In the genomic region with DNA sequence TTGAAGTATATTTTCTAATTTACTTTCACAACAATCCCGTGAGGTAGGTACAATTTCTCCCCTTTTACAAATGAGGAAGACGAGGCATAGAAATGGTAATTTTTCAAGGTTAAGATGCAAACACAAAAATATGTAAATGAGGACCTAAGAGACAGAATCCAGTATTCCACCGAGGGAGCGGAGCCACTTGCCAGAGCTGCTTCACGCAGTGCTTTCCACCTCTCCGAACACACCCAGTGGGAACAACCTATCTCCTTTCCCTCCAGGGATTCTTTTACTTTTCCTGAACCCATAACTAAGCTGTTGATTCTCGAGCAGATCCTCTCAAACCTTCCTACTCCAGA, we compare ENCODE assay signal across 1 cellular context.
TF ChIP-seq lines count a peak whose summit lies in the region.

No MANE protein-coding gene starts in this region.

TF ChIP-seq in GM12878, 131 proteins besides CTCF, POLR2A, EP300 and RAD21 (continued from another document):
- TF ChIP-seq, protein P1, sequence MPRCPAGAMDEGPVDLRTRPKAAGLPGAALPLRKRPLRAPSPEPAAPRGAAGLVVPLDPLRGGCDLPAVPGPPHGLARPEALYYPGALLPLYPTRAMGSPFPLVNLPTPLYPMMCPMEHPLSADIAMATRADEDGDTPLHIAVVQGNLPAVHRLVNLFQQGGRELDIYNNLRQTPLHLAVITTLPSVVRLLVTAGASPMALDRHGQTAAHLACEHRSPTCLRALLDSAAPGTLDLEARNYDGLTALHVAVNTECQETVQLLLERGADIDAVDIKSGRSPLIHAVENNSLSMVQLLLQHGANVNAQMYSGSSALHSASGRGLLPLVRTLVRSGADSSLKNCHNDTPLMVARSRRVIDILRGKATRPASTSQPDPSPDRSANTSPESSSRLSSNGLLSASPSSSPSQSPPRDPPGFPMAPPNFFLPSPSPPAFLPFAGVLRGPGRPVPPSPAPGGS (IDR thresholded peaks at IDR 0.05; ENCODE audit: borderline replicate concordance, insufficient read depth, low read depth, low read length, poor library complexity, severe bottlenecking): no peak
- no peak for TF ChIP-seq NR2C1 (IDR thresholded peaks at IDR 0.05)
- TF ChIP-seq, protein P2, sequence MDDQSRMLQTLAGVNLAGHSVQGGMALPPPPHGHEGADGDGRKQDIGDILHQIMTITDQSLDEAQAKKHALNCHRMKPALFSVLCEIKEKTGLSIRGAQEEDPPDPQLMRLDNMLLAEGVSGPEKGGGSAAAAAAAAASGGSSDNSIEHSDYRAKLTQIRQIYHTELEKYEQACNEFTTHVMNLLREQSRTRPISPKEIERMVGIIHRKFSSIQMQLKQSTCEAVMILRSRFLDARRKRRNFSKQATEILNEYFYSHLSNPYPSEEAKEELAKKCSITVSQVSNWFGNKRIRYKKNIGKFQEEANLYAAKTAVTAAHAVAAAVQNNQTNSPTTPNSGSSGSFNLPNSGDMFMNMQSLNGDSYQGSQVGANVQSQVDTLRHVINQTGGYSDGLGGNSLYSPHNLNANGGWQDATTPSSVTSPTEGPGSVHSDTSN (IDR thresholded peaks at IDR 0.05; ENCODE audit: insufficient replicate concordance, low read depth, low read length): no peak
- TF ChIP-seq ETV6 (conservative IDR thresholded peaks at IDR 0.05 in 1 of 2, IDR thresholded peaks at IDR 0.05 in 1 of 2; ENCODE audit: borderline replicate concordance in 1 of 2, low read depth in 1 of 2): no peak
- TF ChIP-seq RCOR1 (conservative IDR thresholded peaks at IDR 0.05; ENCODE audit: low read depth, low read length): no peak
- TF ChIP-seq CREB1 (IDR thresholded peaks at IDR 0.05; ENCODE audit: low read depth): no peak
- no peak for TF ChIP-seq MXI1 (IDR thresholded peaks at IDR 0.05; ENCODE audit: low read depth, low read length)
- no peak for TF ChIP-seq GABPA (IDR thresholded peaks at IDR 0.05; ENCODE audit: low read depth)
- TF ChIP-seq DPF2 (IDR thresholded peaks at IDR 0.05): no peak
- TF ChIP-seq ESRRA (IDR thresholded peaks at IDR 0.05; ENCODE audit: low read length): no peak
- TF ChIP-seq ASH2L (IDR thresholded peaks at IDR 0.05; ENCODE audit: borderline replicate concordance, low read depth): no peak
- TF ChIP-seq RAD51 (IDR thresholded peaks at IDR 0.05): no peak
- no peak for TF ChIP-seq MYC (IDR thresholded peaks at IDR 0.05; ENCODE audit: insufficient read depth, insufficient read length, insufficient replicate concordance, low read length, severe bottlenecking)
- no peak for TF ChIP-seq ZNF217 (IDR thresholded peaks at IDR 0.05)
- TF ChIP-seq PML (IDR thresholded peaks at IDR 0.05; ENCODE audit: low read length): no peak
